Comparison of ENCODE assay signal across 2 cellular contexts in genomic region chr14:38211258-38211735, GRCh38.
TF ChIP-seq lines count a peak whose summit lies in the region.

No MANE protein-coding gene starts in this region.

TF ChIP-seq in SK-N-SH, 30 proteins besides CTCF, POLR2A, EP300 and RAD21 (continued from another document):
- no peak for TF ChIP-seq YY1 (IDR thresholded peaks at IDR 0.05; ENCODE audit: low read depth)
- no peak for TF ChIP-seq GABPA (IDR thresholded peaks at IDR 0.05; ENCODE audit: low read depth)
- TF ChIP-seq RFX5 (IDR thresholded peaks at IDR 0.05; ENCODE audit: low read length): no peak
- no peak for TF ChIP-seq SMC3 (IDR thresholded peaks at IDR 0.05; ENCODE audit: low read depth, low read length)
- TF ChIP-seq TAF1 (IDR thresholded peaks at IDR 0.05; ENCODE audit: borderline replicate concordance, low read depth, low read length): no peak
- no peak for TF ChIP-seq NFIC (IDR thresholded peaks at IDR 0.05; ENCODE audit: borderline replicate concordance)
- no peak for TF ChIP-seq RCOR1 (IDR thresholded peaks at IDR 0.05; ENCODE audit: low read length)
- TF ChIP-seq FOXJ3 (CRISPR knock-in tag; IDR thresholded peaks at IDR 0.05): no peak
- no peak for TF ChIP-seq FOSL2 (IDR thresholded peaks at IDR 0.05; ENCODE audit: borderline replicate concordance, low read depth)

TF ChIP-seq in SK-N-SH treated with all-trans-retinoic acid at 6 μM for 48 hours, 23 proteins besides CTCF, POLR2A, EP300 and RAD21 (continued from another document):
- TF ChIP-seq CREB5 (CRISPR knock-in tag; IDR thresholded peaks at IDR 0.05; ENCODE audit: low read depth): no peak
- TF ChIP-seq, protein P1, sequence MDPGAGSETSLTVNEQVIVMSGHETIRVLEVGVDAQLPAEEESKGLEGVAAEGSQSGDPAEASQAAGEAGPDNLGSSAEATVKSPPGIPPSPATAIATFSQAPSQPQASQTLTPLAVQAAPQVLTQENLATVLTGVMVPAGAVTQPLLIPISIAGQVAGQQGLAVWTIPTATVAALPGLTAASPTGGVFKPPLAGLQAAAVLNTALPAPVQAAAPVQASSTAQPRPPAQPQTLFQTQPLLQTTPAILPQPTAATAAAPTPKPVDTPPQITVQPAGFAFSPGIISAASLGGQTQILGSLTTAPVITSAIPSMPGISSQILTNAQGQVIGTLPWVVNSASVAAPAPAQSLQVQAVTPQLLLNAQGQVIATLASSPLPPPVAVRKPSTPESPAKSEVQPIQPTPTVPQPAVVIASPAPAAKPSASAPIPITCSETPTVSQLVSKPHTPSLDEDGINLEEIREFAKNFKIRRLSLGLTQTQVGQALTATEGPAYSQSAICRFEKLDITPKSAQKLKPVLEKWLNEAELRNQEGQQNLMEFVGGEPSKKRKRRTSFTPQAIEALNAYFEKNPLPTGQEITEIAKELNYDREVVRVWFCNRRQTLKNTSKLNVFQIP (CRISPR knock-in tag; IDR thresholded peaks at IDR 0.05; ENCODE audit: borderline replicate concordance, low read depth): no peak
- TF ChIP-seq PPARA (CRISPR knock-in tag; IDR thresholded peaks at IDR 0.05; ENCODE audit: borderline replicate concordance): no peak
- TF ChIP-seq ZNF8 (CRISPR knock-in tag; IDR thresholded peaks at IDR 0.05): no peak
- TF ChIP-seq ZNF70 (CRISPR knock-in tag; IDR thresholded peaks at IDR 0.05): no peak
TF ChIP-seq in SK-N-SH treated with all-trans-retinoic acid at 6 μM for 48 hours: peak in this region for 0.
